Comparison of ENCODE assay signal across 8 cellular contexts in genomic region chr6:106520711-106521367, GRCh38.
DNase-seq lines count a peak whose midpoint lies in the region; ATAC-seq and TF ChIP-seq lines count a peak whose summit lies in the region.

No MANE protein-coding gene starts in this region.

- H3K36me3 Mint-ChIP-seq in activated naive CD4-positive, alpha-beta T cell treated with anti-CD3 and anti-CD28 coated beads for 36 hours (ENCODE audit: low read depth): peaks cover 1% of the 10 kb centered on the region

- no peak overlapping the region for H3K4me3 ChIP-seq in MG63

- peak overlapping the region; percentile 77 for H3K4me3 Mint-ChIP-seq in activated naive CD4-positive, alpha-beta T cell treated with anti-CD3 and anti-CD28 coated beads for 36 hours

- DNase-seq in activated naive CD4-positive, alpha-beta T cell treated with anti-CD3 and anti-CD28 coated beads for 36 hours: peak; percentile 86
- peak; percentile 59 for DNase-seq in stimulated activated CD4-positive, alpha-beta T cell treated with anti-CD3 and anti-CD28 coated beads, Interleukin-12 subunit alpha, Interleukin-12 subunit beta, amount 100 ng/mL, for 4 hours
- DNase-seq in NCI-H1105 (lab: John Stamatoyannopoulos, UW): no peak
- no peak for DNase-seq in cortex of kidney (lab: John Stamatoyannopoulos, UW)
- no peak for DNase-seq in MG63

- H3K27me3 ChIP-seq in MG63: no peaks in the 10 kb centered on the region

- peak; percentile 43 for ATAC-seq in GM18508 (IDR thresholded peaks at IDR 0.05; ENCODE audit: insufficient read depth, unreplicated experiment)
- peak; percentile 61 for ATAC-seq in HG02938 (IDR thresholded peaks at IDR 0.05; ENCODE audit: unreplicated experiment)

- CTCF ChIA-PET in activated naive CD4-positive, alpha-beta T cell treated with anti-CD3 and anti-CD28 coated beads for 36 hours (lab: Charles Lee): interaction anchor here (1.0 to 6.6 kb wide), 7 partner anchors 9 to 75 kb away, joined by 3 to 53 read pairs (median 6); no protein-coding TSS in a partner anchor

- peak overlapping the region; percentile 99 for H3K27ac Mint-ChIP-seq in activated naive CD4-positive, alpha-beta T cell treated with anti-CD3 and anti-CD28 coated beads for 36 hours

- no peaks in the 10 kb centered on the region for H3K36me3 ChIP-seq in MG63

- H3K4me1 Mint-ChIP-seq in activated naive CD4-positive, alpha-beta T cell treated with anti-CD3 and anti-CD28 coated beads for 36 hours (ENCODE audit: low read depth): peaks cover 71% of the 10 kb centered on the region

- no peaks in the 10 kb centered on the region for H3K9me3 Mint-ChIP-seq in activated naive CD4-positive, alpha-beta T cell treated with anti-CD3 and anti-CD28 coated beads for 36 hours

- H3K27me3 Mint-ChIP-seq in activated naive CD4-positive, alpha-beta T cell treated with anti-CD3 and anti-CD28 coated beads for 36 hours (ENCODE audit: low read depth): no peaks in the 10 kb centered on the region

- H3K9me3 ChIP-seq in MG63: no peaks in the 10 kb centered on the region

- intact Hi-C loops in activated naive CD4-positive, alpha-beta T cell treated with anti-CD3 and anti-CD28 coated beads for 36 hours (cut with micrococcal nuclease): loop anchor here (1.0 to 5.0 kb wide), 12 partner anchors 8 to 1741 kb away; partner anchors contain the start of genes SCML4 and SNX3

- 0 out of 2 replicates have a peak, but pooled peaks have one; percentile 18 for TF ChIP-seq POLR2A in Raji (IDR thresholded peaks at IDR 0.05; ENCODE audit: insufficient read depth, low read depth, low read length)

Comparison
In these comparisons a context has a peak if more than half of its experiments do, and no peak if none do; other contexts are left out.
1. DNase-seq: peak in activated naive CD4-positive, alpha-beta T cell treated with anti-CD3 and anti-CD28 coated beads for 36 hours (single experiment) and stimulated activated CD4-positive, alpha-beta T cell treated with anti-CD3 and anti-CD28 coated beads, Interleukin-12 subunit alpha, Interleukin-12 subunit beta, amount 100 ng/mL, for 4 hours (single experiment); none in NCI-H1105 (single experiment), cortex of kidney (single experiment) and MG63 (single experiment).